7 cellular contexts compared by ENCODE assay signal in genomic region chr18:63237486-63237885, GRCh38.
DNase-seq lines count a peak whose midpoint lies in the region; ATAC-seq and TF ChIP-seq lines count a peak whose summit lies in the region.

No MANE protein-coding gene starts in this region.

- no peak for ATAC-seq in lung (ENCODE audit: insufficient read depth, low FRiP score)
- ATAC-seq in HG03378 (IDR thresholded peaks at IDR 0.05; ENCODE audit: unreplicated experiment) = no peak
- no peak for ATAC-seq in HG02870 (IDR thresholded peaks at IDR 0.05; ENCODE audit: unreplicated experiment)

- TF ChIP-seq POLR2A in breast epithelium (IDR thresholded peaks at IDR 0.05) = no peak
- TF ChIP-seq POLR2A in thyroid gland (IDR thresholded peaks at IDR 0.05) = no peak

- no peak for TF ChIP-seq EP300 in Ishikawa (IDR thresholded peaks at IDR 0.05; ENCODE audit: borderline replicate concordance)

- no peak for DNase-seq in breast epithelium (ENCODE audit: low spot score in 2 of 2)
- DNase-seq in lung (ENCODE audit: low spot score) = no peak
- DNase-seq in thyroid gland = peak; percentile 24 to 25
- DNase-seq in iPS-NIHi7 (ENCODE audit: extremely low spot score) = no peak

- WGBS in lung, 2 donors = 57 to 71% methylated on average over 2 of the region's 2 CpGs
- 44 to 53% methylated on average over 2 of the region's 2 CpGs for WGBS in thyroid gland, 2 donors

- H3K4me1 ChIP-seq in breast epithelium (peaks cover 13 to 15% of the 10 kb centered on the region in 2 donors), lung (ENCODE audit: control insufficient read depth in 2 of 2, insufficient read depth in 2 of 2, low read length in 2 of 2) (peaks cover 6 to 7% of the 10 kb centered on the region in 2 donors), thyroid gland (peaks cover 41 to 46% of the 10 kb centered on the region in 2 donors)

- peak overlapping the region; percentile 93 to 94 for H3K27ac ChIP-seq in breast epithelium
- H3K27ac ChIP-seq in lung (ENCODE audit: low read depth in 1 of 2, low read length in 1 of 2) = peak overlapping the region; percentile 61
- peak overlapping the region; percentile 91 to 94 (median 94) for H3K27ac ChIP-seq in thyroid gland

- intact Hi-C loops in breast epithelium (cut with DNase I; ENCODE audit: low total_unique reads) (no loop called here), thyroid gland (cut with DNase I) (no loop called here)

- H3K36me3 ChIP-seq in breast epithelium (no peaks in the 10 kb centered on the region), lung (ENCODE audit: control insufficient read depth in 2 of 2, insufficient read depth in 2 of 2, low read length in 2 of 2) (no peaks in the 10 kb centered on the region), thyroid gland (no peaks in the 10 kb centered on the region)

- H3K4me3 ChIP-seq in breast epithelium = peak overlapping the region; percentile 14 to 47 (median 18)
- H3K4me3 ChIP-seq in lung = no peak overlapping the region
- no peak overlapping the region for H3K4me3 ChIP-seq in thyroid gland (replicated peaks in 1 of 3)

- H3K9me3 ChIP-seq in breast epithelium (no peaks in the 10 kb centered on the region), lung (ENCODE audit: control insufficient read depth in 2 of 2, insufficient read depth in 1 of 2, low read length in 1 of 2) (no peaks in the 10 kb centered on the region), thyroid gland (no peaks in the 10 kb centered on the region)

- TF ChIP-seq CTCF in breast epithelium (IDR thresholded peaks at IDR 0.05) = no peak
- TF ChIP-seq CTCF in lung (IDR thresholded peaks at IDR 0.05; ENCODE audit: control extremely low read depth, extremely low read depth) = no peak
- no peak for TF ChIP-seq CTCF in thyroid gland (IDR thresholded peaks at IDR 0.05)

- TF ChIP-seq RAD21 in Ishikawa (IDR thresholded peaks at IDR 0.05; ENCODE audit: low read depth) = no peak

- no peaks in the 10 kb centered on the region for H3K27me3 ChIP-seq in breast epithelium
- H3K27me3 ChIP-seq in lung (ENCODE audit: control insufficient read depth, insufficient read depth) = no peaks in the 10 kb centered on the region
- H3K27me3 ChIP-seq in thyroid gland = no peaks in the 10 kb centered on the region

TF ChIP-seq in Ishikawa, 13 proteins besides CTCF, POLR2A, EP300 and RAD21:
- TF ChIP-seq TCF12 (IDR thresholded peaks at IDR 0.05; ENCODE audit: low read depth) = no peak
- peak; percentile 42; the same call in 1 of the 2 replicates for TF ChIP-seq CEBPB (IDR thresholded peaks at IDR 0.05)
- no peak for TF ChIP-seq REST (IDR thresholded peaks at IDR 0.05; ENCODE audit: low read depth)
TF ChIP-seq in Ishikawa: peak in this region for 1.

Comparison
In these comparisons a context has a peak if more than half of its experiments do, and no peak if none do; other contexts are left out.
1. DNase-seq: peak in thyroid gland (2 of 2); none in breast epithelium (0 of 2), lung (single experiment) and iPS-NIHi7 (single experiment).
2. H3K4me3 ChIP-seq: peak in breast epithelium (3 of 3); none in lung (single experiment) and thyroid gland (0 of 3).
3. Peak in every context shown above with its lines, with median percentiles within 50 percentile points of each other: H3K27ac ChIP-seq.